ENCODE assay signal across 1 cellular context in genomic region chr1:206226886-206227285, GRCh38. TPM values are rescaled to one million over a fixed set of nuclear protein-coding genes. Genes with fewer than 3 reads are reported as not detected.
"Had no signal": no experiment of that assay in that cellular context is flagged by ENCODE, and none has a peak within 500 bp of the region (broad histone marks: within the 10 kb centered on the region; RNA-seq: fewer than 3 reads in every experiment).

No MANE protein-coding gene starts in this region.

RNA-seq across cellular contexts. Expression of gene FAM72A, which starts 24.2 kb away (rescaled TPM):
- total RNA-seq: ureter had no signal
